11 cellular contexts compared by ENCODE assay signal in genomic region chr14:25552826-25553225, GRCh38.
"Had no signal": no experiment of that assay in that cellular context is flagged by ENCODE, and none has a peak within 500 bp of the region (broad histone marks: within the 10 kb centered on the region; RNA-seq: fewer than 3 reads in every experiment).

No MANE protein-coding gene starts in this region.

- H3K9ac ChIP-seq: GM23248 had no signal

- H3K4me1 ChIP-seq: HAP-1 had no signal

- FAIRE-seq: H1, H54 had no signal

- H2AFZ ChIP-seq: GM23248, GM23338 had no signal

- H3K4me3 ChIP-seq: GM23248, GM23338, HAP-1 had no signal

- ATAC-seq: GM23338, HCT116 had no signal

- DNase-seq: GM23248, GOT3, H7, H9, HCEC 1CT, HFFc6 had no signal

- H3K27ac ChIP-seq: GM23248 had no signal

- H3K36me3 ChIP-seq: HAP-1 had no signal

- H3K4me2 ChIP-seq: GM23338 had no signal
